Comparison of ENCODE assay signal across 1 cellular context in genomic region chr7:94044806-94045205, GRCh38.
TF ChIP-seq lines count a peak whose summit lies in the region.

No MANE protein-coding gene starts in this region.

TF ChIP-seq in GM12878, 131 proteins besides CTCF, POLR2A, EP300 and RAD21 (continued from another document):
- peak; percentile 52 for TF ChIP-seq CUX1 (IDR thresholded peaks at IDR 0.05; ENCODE audit: insufficient replicate concordance, low read depth, low read length)
- TF ChIP-seq BHLHE40 (IDR thresholded peaks at IDR 0.05; ENCODE audit: borderline replicate concordance in 1 of 2, low read depth in 2 of 2, low read length in 1 of 2) = peak in 1 of 2 experiments; percentile 35; a peak in 1 of 4 replicates
- TF ChIP-seq SKIL (IDR thresholded peaks at IDR 0.05; ENCODE audit: low read depth, poor library complexity, severe bottlenecking) = peak; percentile 55
- TF ChIP-seq ESRRA (IDR thresholded peaks at IDR 0.05; ENCODE audit: low read length) = peak; percentile 97; the same call in 1 of the 2 replicates
- no peak for TF ChIP-seq PRDM15 (CRISPR knock-in tag; IDR thresholded peaks at IDR 0.05)
- peak; percentile 88; the same call in 1 of the 2 replicates for TF ChIP-seq RELB (IDR thresholded peaks at IDR 0.05; ENCODE audit: low read depth)
- TF ChIP-seq EZH2 (IDR thresholded peaks at IDR 0.05; ENCODE audit: borderline replicate concordance, control insufficient read depth, low read depth, low read length) = no peak
- TF ChIP-seq PBX3 (IDR thresholded peaks at IDR 0.05; ENCODE audit: insufficient replicate concordance, low read depth, low read length) = peak; percentile 7
- no peak for TF ChIP-seq ZBED1 (IDR thresholded peaks at IDR 0.05; ENCODE audit: borderline replicate concordance)
- TF ChIP-seq SP1 (IDR thresholded peaks at IDR 0.05; ENCODE audit: low read depth, low read length) = no peak
- TF ChIP-seq KDM1A (IDR thresholded peaks at IDR 0.05; ENCODE audit: borderline replicate concordance) = no peak
- peak; percentile 15 for TF ChIP-seq RELA (IDR thresholded peaks at IDR 0.05; ENCODE audit: borderline replicate concordance, partially characterized antibody)
- TF ChIP-seq CREB1 (IDR thresholded peaks at IDR 0.05; ENCODE audit: low read depth) = no peak
- no peak for TF ChIP-seq EED (IDR thresholded peaks at IDR 0.05; ENCODE audit: low read depth)
- TF ChIP-seq CBX3 (IDR thresholded peaks at IDR 0.05; ENCODE audit: borderline replicate concordance, low read depth) = no peak
- TF ChIP-seq POU2F2 (IDR thresholded peaks at IDR 0.05; ENCODE audit: borderline replicate concordance, low read depth, low read length) = no peak
- TF ChIP-seq IKZF2 (IDR thresholded peaks at IDR 0.05) = peak; percentile 17 to 39; a peak in 2 of 4 replicates
- TF ChIP-seq MEF2B (IDR thresholded peaks at IDR 0.05; ENCODE audit: partially characterized antibody, poor library complexity, severe bottlenecking) = peak; percentile 23
- 0 out of 2 replicates have a peak, but pooled peaks have one; percentile 26 for TF ChIP-seq ATF7 (IDR thresholded peaks at IDR 0.05; ENCODE audit: low read depth)
- no peak for TF ChIP-seq FOXK2 (IDR thresholded peaks at IDR 0.05)
- TF ChIP-seq NR2F1 (conservative IDR thresholded peaks at IDR 0.05) = peak; percentile 87
- 0 out of 2 replicates have a peak, but pooled peaks have one; percentile 22 for TF ChIP-seq NBN (IDR thresholded peaks at IDR 0.05)
- TF ChIP-seq SUPT20H (IDR thresholded peaks at IDR 0.05; ENCODE audit: borderline replicate concordance, control insufficient read depth, low read depth, low read length) = no peak
- peak; percentile 55; the same call in 1 of the 2 replicates for TF ChIP-seq DPF2 (IDR thresholded peaks at IDR 0.05)
- TF ChIP-seq BCL3 (IDR thresholded peaks at IDR 0.05; ENCODE audit: borderline replicate concordance, insufficient read depth, low read depth, low read length, poor library complexity, severe bottlenecking) = peak; percentile 59
- peak; percentile 56 for TF ChIP-seq SMAD1 (IDR thresholded peaks at IDR 0.05; ENCODE audit: low read depth, partially characterized antibody)
- 0 out of 2 replicates have a peak, but pooled peaks have one; percentile 31 for TF ChIP-seq JUNB (IDR thresholded peaks at IDR 0.05)
- peak; percentile 18; the same call in 1 of the 2 replicates for TF ChIP-seq BACH1 (IDR thresholded peaks at IDR 0.05; ENCODE audit: borderline replicate concordance)
- TF ChIP-seq BCL11A (IDR thresholded peaks at IDR 0.05; ENCODE audit: low read depth, low read length) = peak; percentile 91
- TF ChIP-seq ZNF687 (IDR thresholded peaks at IDR 0.05) = no peak
